Comparison of ENCODE assay signal across 12 cellular contexts in genomic region chr4:140989944-140990343, GRCh38.
"Had no signal": no experiment of that assay in that cellular context is flagged by ENCODE, and none has a peak within 500 bp of the region (broad histone marks: within the 10 kb centered on the region; RNA-seq: fewer than 3 reads in every experiment).

No MANE protein-coding gene starts in this region.

- H3K27me3 ChIP-seq: left lung, neutrophil had no signal

- DNase-seq: cortex of kidney; effector memory CD4-positive, alpha-beta T cell; islet precursor cell; left lung; mesenchymal stem cell; naive thymus-derived CD4-positive, alpha-beta T cell; stimulated activated CD4-positive, alpha-beta T cell treated with anti-CD3 and anti-CD28 coated beads, Interleukin-2, amount 100 ng/mL, for 48 hours; stimulated activated naive CD4-positive, alpha-beta T cell treated with Interleukin-2 at 50 U/mL for 16 hours; trophoblast cell had no signal

- H3K4me3 Mint-ChIP-seq: naive thymus-derived CD4-positive, alpha-beta T cell had no signal

- H3K36me3 Mint-ChIP-seq: naive thymus-derived CD4-positive, alpha-beta T cell had no signal

- H3K27ac ChIP-seq: left lung, neutrophil had no signal

- H3K36me3 ChIP-seq: left lung, neutrophil had no signal

- H3K4me1 ChIP-seq: left lung had no signal

- H3K4me1 Mint-ChIP-seq: naive thymus-derived CD4-positive, alpha-beta T cell had no signal

- H3K27ac Mint-ChIP-seq: naive thymus-derived CD4-positive, alpha-beta T cell had no signal

- H3K9me3 ChIP-seq: left lung, neutrophil had no signal

- H3K4me3 ChIP-seq: left lung, lung, smooth muscle cell had no signal
